In the genomic region with DNA sequence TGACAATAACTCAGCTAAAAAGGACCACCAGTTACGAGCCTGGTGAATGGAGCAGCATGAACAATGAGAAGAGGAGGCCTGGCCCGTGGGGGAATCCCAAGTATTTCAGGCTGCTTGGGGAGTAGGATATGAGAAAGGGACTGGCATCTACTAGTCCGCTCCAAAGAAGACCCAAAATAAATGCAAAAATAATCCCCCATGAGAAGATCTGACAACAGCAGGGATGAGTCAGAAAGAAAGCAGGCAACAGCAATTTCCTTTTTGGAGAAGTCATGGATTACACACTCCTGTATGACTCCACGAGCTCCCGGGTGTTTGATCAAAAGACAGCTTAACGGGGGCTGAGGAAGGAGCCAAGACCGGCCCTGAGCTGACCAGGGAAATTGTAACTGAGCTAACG, we compare ENCODE assay signal across 22 cellular contexts.
DNase-seq lines count a peak whose midpoint lies in the region; ATAC-seq, FAIRE-seq and TF ChIP-seq lines count a peak whose summit lies in the region.
"Had no signal": no experiment of that assay in that cellular context is flagged by ENCODE, and none has a peak within 500 bp of the region (broad histone marks: within the 10 kb centered on the region; RNA-seq: fewer than 3 reads in every experiment).

No MANE protein-coding gene starts in this region.

- ATAC-seq in GM18520 (IDR thresholded peaks at IDR 0.05; ENCODE audit: unreplicated experiment) (no peak), HG02884 (IDR thresholded peaks at IDR 0.05; ENCODE audit: unreplicated experiment) (no peak), T-cell (replicated peaks in 1 of 4) (no peak)
- ATAC-seq: effector memory CD8-positive, alpha-beta T cell; HepG2 had no signal

- H3K27me3 ChIP-seq in adipocyte (replicated peaks; ENCODE audit: control insufficient read depth, insufficient read depth, low read length), result no peaks in the 10 kb centered on the region

- no peaks in the 10 kb centered on the region for H3K36me3 ChIP-seq in adipocyte (ENCODE audit: control insufficient read depth, insufficient read depth, low read length, severe bottlenecking)
- H3K36me3 ChIP-seq: left ventricle myocardium inferior, stomach had no signal

- no peak for TF ChIP-seq CTCF in retinal pigment epithelial cell (conservative IDR thresholded peaks at IDR 0.05; ENCODE audit: low read depth, low read length)

- no peak overlapping the region for H3K9ac ChIP-seq in adipocyte (ENCODE audit: low read length)

- H3K4me3 ChIP-seq in adipocyte (ENCODE audit: low read length) (no peak overlapping the region), retinal pigment epithelial cell (ENCODE audit: low read length) (no peak overlapping the region)
- H3K4me3 ChIP-seq: left ventricle myocardium inferior, SK-N-MC, stomach had no signal

- peaks cover 0 to 4% of the 10 kb centered on the region in 2 donors for H3K27me3 Mint-ChIP-seq in T-cell
- H3K27me3 Mint-ChIP-seq: B cell; effector memory CD8-positive, alpha-beta T cell had no signal

- no peaks in the 10 kb centered on the region for H3K4me1 Mint-ChIP-seq in T-cell
- H3K4me1 Mint-ChIP-seq: activated naive CD8-positive, alpha-beta T cell treated with anti-CD3 and anti-CD28 coated beads for 36 hours; B cell had no signal

- no peak overlapping the region for H3K27ac Mint-ChIP-seq in T-cell
- H3K27ac Mint-ChIP-seq: activated naive CD8-positive, alpha-beta T cell treated with anti-CD3 and anti-CD28 coated beads for 36 hours; B cell; effector memory CD8-positive, alpha-beta T cell; progenitor cell of endocrine pancreas had no signal

- POLR2A ChIA-PET in T-cell (lab: Charles Lee), result no interaction called here

- no peak overlapping the region for H3K4me3 Mint-ChIP-seq in T-cell
- H3K4me3 Mint-ChIP-seq: activated naive CD8-positive, alpha-beta T cell treated with anti-CD3 and anti-CD28 coated beads for 36 hours; B cell; effector memory CD8-positive, alpha-beta T cell had no signal

- H3K9me3 Mint-ChIP-seq in T-cell, result peaks cover 4 to 20% (median 7%) of the 10 kb centered on the region in 3 donors

- CTCF ChIA-PET in T-cell (lab: Charles Lee), result no interaction called here

- H3K36me3 Mint-ChIP-seq in T-cell, result no peaks in the 10 kb centered on the region
- H3K36me3 Mint-ChIP-seq: activated naive CD8-positive, alpha-beta T cell treated with anti-CD3 and anti-CD28 coated beads for 36 hours had no signal

- no peak for TF ChIP-seq POLR2A in H54 (IDR thresholded peaks at IDR 0.05; ENCODE audit: low read depth, low read length)

- peaks cover 16% of the 10 kb centered on the region for H3K9me3 ChIP-seq in adipocyte (ENCODE audit: control insufficient read depth, low read length)

- no peak for FAIRE-seq in H54 (lab: Jason Lieb, UNC)
- FAIRE-seq: HepG2 had no signal

- H3K4me1 ChIP-seq in adipocyte (ENCODE audit: control insufficient read depth, insufficient read depth, low read length), result no peaks in the 10 kb centered on the region
- H3K4me1 ChIP-seq: left ventricle myocardium inferior had no signal

- DNase-seq in ELF-1 (ENCODE audit: low read depth, low spot score), result peak; percentile 70
- DNase-seq in adipocyte (ENCODE audit: low read depth), result peak; percentile 48
- peak; percentile 22 for DNase-seq in iPS-NIHi11 (ENCODE audit: low spot score)
- DNase-seq in retinal pigment epithelial cell (ENCODE audit: low read depth), result peak; percentile 18
- no peak for DNase-seq in H54 (ENCODE audit: insufficient read length, low spot score)
- DNase-seq in T-cell, result no peak
- DNase-seq: activated naive CD8-positive, alpha-beta T cell treated with anti-CD3 and anti-CD28 coated beads for 36 hours; activated T-cell treated with anti-CD3 and anti-CD28 coated beads, Interleukin-2, amount 50 U/mL, for 48 hours; central memory CD4-positive, alpha-beta T cell; effector memory CD8-positive, alpha-beta T cell; hippocampal formation; left ventricle myocardium inferior; MM.1S; NCI-H1694 treated with DMSO at 0.1 percent for 48 hours; stimulated activated CD4-positive, alpha-beta T cell treated with anti-CD3 and anti-CD28 coated beads, Interleukin-15, amount 100 ng/mL, for 24 hours; stomach had no signal

Comparison
In these comparisons a context has a peak if more than half of its experiments do, and no peak if none do; other contexts are left out.
1. DNase-seq: peak in ELF-1 (single experiment), adipocyte (single experiment), iPS-NIHi11 (single experiment) and retinal pigment epithelial cell (single experiment); none in H54 (single experiment) and T-cell (0 of 34).